In the genomic region with DNA sequence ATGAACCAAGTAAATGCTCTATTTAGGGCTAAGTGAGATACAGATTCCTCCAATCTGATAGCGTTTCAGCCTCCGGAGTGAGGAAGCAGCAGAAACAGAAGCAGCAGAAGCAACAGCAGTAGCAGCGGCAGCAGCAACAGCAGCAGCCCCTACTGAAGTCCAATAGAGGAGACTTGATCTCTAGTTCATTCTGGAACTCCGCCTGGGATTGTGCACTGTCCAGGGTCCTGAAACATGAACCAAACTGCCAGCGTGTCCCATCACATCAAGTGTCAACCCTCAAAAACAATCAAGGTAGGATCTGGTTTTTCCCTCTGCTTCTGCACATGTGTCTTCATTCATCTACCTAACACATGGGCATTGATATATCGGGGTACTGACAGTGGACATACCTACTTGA, we compare ENCODE assay signal across 11 cellular contexts. TPM values are rescaled to one million over a fixed set of nuclear protein-coding genes. Genes with fewer than 3 reads are reported as not detected.
DNase-seq lines count a peak whose midpoint lies in the region; ATAC-seq, FAIRE-seq and TF ChIP-seq lines count a peak whose summit lies in the region.
"Had no signal": no experiment of that assay in that cellular context is flagged by ENCODE, and none has a peak within 500 bp of the region (broad histone marks: within the 10 kb centered on the region; RNA-seq: fewer than 3 reads in every experiment).

Gene DPP10, plus strand, starts transcription at position 97 of the 400 bp plus-strand sequence.

- H3K4me1 ChIP-seq in K562 (replicated peaks in 1 of 2; ENCODE audit: control insufficient read depth in 2 of 2, insufficient read depth in 2 of 2, low read length in 2 of 2): no peaks in the 10 kb centered on the region
- no peaks in the 10 kb centered on the region for H3K4me1 ChIP-seq in mucosa of descending colon (ENCODE audit: low read depth)
- no peaks in the 10 kb centered on the region for H3K4me1 ChIP-seq in stomach
- H3K4me1 ChIP-seq in smooth muscle cell (ENCODE audit: low read depth): no peaks in the 10 kb centered on the region

- H3K27ac ChIP-seq in K562 (ENCODE audit: extremely low read depth, low read depth, low read length): no peak within 1 kb of the TSS
- no peak within 1 kb of the TSS for H3K27ac ChIP-seq in stomach
- no peak within 1 kb of the TSS for H3K27ac ChIP-seq in smooth muscle cell (ENCODE audit: low read depth)

- H4K20me1 ChIP-seq in K562 (replicated peaks; ENCODE audit: control insufficient read depth, insufficient read depth, low read length): no peaks in the 10 kb centered on the region
- H4K20me1 ChIP-seq in smooth muscle cell (ENCODE audit: low read depth): no peaks in the 10 kb centered on the region

- TF ChIP-seq CTCF in GM12865 (IDR thresholded peaks at IDR 0.05; ENCODE audit: insufficient read depth, low read depth, low read length, missing control alignments) (no peak), K562 (IDR thresholded peaks at IDR 0.05 in 2 of 3, conservative IDR thresholded peaks at IDR 0.05 in 1 of 3; ENCODE audit: insufficient read depth in 2 of 3, low read depth in 1 of 3, low read length in 3 of 3) (no peak), mucosa of descending colon (IDR thresholded peaks at IDR 0.05) (no peak), stomach (IDR thresholded peaks at IDR 0.05) (no peak), smooth muscle cell (IDR thresholded peaks at IDR 0.05; ENCODE audit: borderline replicate concordance, insufficient read depth, poor library complexity, severe bottlenecking) (no peak)

- no peak within 1 kb of the TSS for H3K4me3 Mint-ChIP-seq in activated T-helper 2 cell treated with anti-CD3 and anti-CD28 coated beads, Interferon-gamma antibody, Interleukin-2, Interleukin-4, amounts not matched to agents 10 μg/mL and 5 μg/mL and 100 μg/mL, durations not matched to agents 14 hours and 24 hours and 36 hours (ENCODE audit: low read depth)

- no peaks in the 10 kb centered on the region for H3F3A ChIP-seq in smooth muscle cell (ENCODE audit: low read depth)

- H3K36me3 Mint-ChIP-seq in activated T-helper 2 cell treated with anti-CD3 and anti-CD28 coated beads, Interferon-gamma antibody, Interleukin-2, Interleukin-4, amounts not matched to agents 10 μg/mL and 5 μg/mL and 100 μg/mL, durations not matched to agents 14 hours and 24 hours and 36 hours (ENCODE audit: low read depth): no peaks in the 10 kb centered on the region

- H3K4me2 ChIP-seq in K562 (ENCODE audit: insufficient read depth, low read length) (no peak within 1 kb of the TSS), smooth muscle cell (no peak within 1 kb of the TSS)

- TF ChIP-seq RAD21 in K562 (CRISPR knock-in tag; conservative IDR thresholded peaks at IDR 0.05 in 1 of 2, IDR thresholded peaks at IDR 0.05 in 1 of 2): no peak

- no peaks in the 10 kb centered on the region for H3K9me1 ChIP-seq in K562 (ENCODE audit: control insufficient read depth, insufficient read depth, low read length)

- no peaks in the 10 kb centered on the region for H3K9me3 ChIP-seq in K562 (replicated peaks; ENCODE audit: control insufficient read depth, insufficient read depth, low read depth, low read length)
- no peaks in the 10 kb centered on the region for H3K9me3 ChIP-seq in mucosa of descending colon
- no peaks in the 10 kb centered on the region for H3K9me3 ChIP-seq in stomach
- H3K9me3 ChIP-seq in smooth muscle cell (replicated peaks; ENCODE audit: low read depth): no peaks in the 10 kb centered on the region

- H3K27me3 ChIP-seq in K562 (ENCODE audit: control insufficient read depth in 2 of 2, insufficient read depth in 2 of 2, low read length in 2 of 2): no peaks in the 10 kb centered on the region
- H3K27me3 ChIP-seq in stomach: peaks cover 0 to 5% (median 0%) of the 10 kb centered on the region in 3 donors
- H3K27me3 ChIP-seq in smooth muscle cell (ENCODE audit: low read depth): no peaks in the 10 kb centered on the region

- no peaks in the 10 kb centered on the region for H3K79me2 ChIP-seq in K562 (ENCODE audit: control insufficient read depth, insufficient read depth, low read length)
- no peaks in the 10 kb centered on the region for H3K79me2 ChIP-seq in smooth muscle cell (ENCODE audit: low read depth)

- DNase-seq in GM12865 (ENCODE audit: low read depth) (peak; percentile 5), Kasumi-1 (lab: John Stamatoyannopoulos, UW) (peak; percentile 41 to 49), K562 (ENCODE audit: extremely low read depth in 1 of 4, low spot score in 3 of 4) (peak in 3 of 4 experiments; percentile 3 to 8 (median 7)), mucosa of descending colon (peak in 2 of 3 donors; percentile 32 to 61), stomach (no peak), smooth muscle cell (lab: John Stamatoyannopoulos, UW; ENCODE audit: unreplicated experiment) (no peak)
- no peak for DNase-seq in activated T-helper 2 cell treated with anti-CD3 and anti-CD28 coated beads, Interferon-gamma antibody, Interleukin-2, Interleukin-4, amounts not matched to agents 10 μg/mL and 5 μg/mL and 100 μg/mL, durations not matched to agents 14 hours and 24 hours and 36 hours (ENCODE audit: low spot score)
- DNase-seq: NCI-H774 had no signal

- H3K4me1 Mint-ChIP-seq in activated T-helper 2 cell treated with anti-CD3 and anti-CD28 coated beads, Interferon-gamma antibody, Interleukin-2, Interleukin-4, amounts not matched to agents 10 μg/mL and 5 μg/mL and 100 μg/mL, durations not matched to agents 14 hours and 24 hours and 36 hours (ENCODE audit: low read depth): no peaks in the 10 kb centered on the region

- TF ChIP-seq EP300 in K562 (IDR thresholded peaks at IDR 0.05; ENCODE audit: low read length): no peak
- no peak for TF ChIP-seq EP300 in stomach (IDR thresholded peaks at IDR 0.05)

- FAIRE-seq in K562 (lab: Jason Lieb, UNC): no peak
- FAIRE-seq: G401.6 had no signal

- H3K9me3 Mint-ChIP-seq in activated T-helper 2 cell treated with anti-CD3 and anti-CD28 coated beads, Interferon-gamma antibody, Interleukin-2, Interleukin-4, amounts not matched to agents 10 μg/mL and 5 μg/mL and 100 μg/mL, durations not matched to agents 14 hours and 24 hours and 36 hours: no peaks in the 10 kb centered on the region

- ATAC-seq in K562 (no peak), mucosa of descending colon (peak; percentile 50), GM19455 (IDR thresholded peaks at IDR 0.05; ENCODE audit: unreplicated experiment) (no peak)

- BruUV-seq in K562 (replicated peaks; lab: Mats Ljungman, UMichigan): no TSS peak

- H3K36me3 ChIP-seq in K562 (ENCODE audit: control insufficient read depth, insufficient read depth, low read length) (no peaks in the 10 kb centered on the region), mucosa of descending colon (ENCODE audit: low read depth) (no peaks in the 10 kb centered on the region), stomach (no peaks in the 10 kb centered on the region), smooth muscle cell (ENCODE audit: low read depth) (no peaks in the 10 kb centered on the region)

- intact Hi-C loops in K562 (cut with micrococcal nuclease) (no loop called here), mucosa of descending colon (cut with DNase I, micrococcal nuclease) (no loop called here), stomach (cut with DNase I; ENCODE audit: low total_unique reads) (no loop called here)
- intact Hi-C loops in activated T-helper 2 cell treated with anti-CD3 and anti-CD28 coated beads, Interferon-gamma antibody, Interleukin-2, Interleukin-4, amounts not matched to agents 10 μg/mL and 5 μg/mL and 100 μg/mL, durations not matched to agents 14 hours and 24 hours and 36 hours (cut with micrococcal nuclease): no loop called here

- H2AFZ ChIP-seq in K562 (ENCODE audit: low read depth, low read length) (no peak within 1 kb of the TSS), smooth muscle cell (ENCODE audit: low read depth) (no peak within 1 kb of the TSS)

- CTCF ChIA-PET in K562 (lab: Yijun Ruan, JAX; ENCODE audit: low intra/inter-chr PET ratio): no interaction called here

- H3K4me3 ChIP-seq in GM12865 (ENCODE audit: low read depth, low read length): no peak within 1 kb of the TSS
- H3K4me3 ChIP-seq in K562: no peak within 1 kb of the TSS
- no peak within 1 kb of the TSS for H3K4me3 ChIP-seq in mucosa of descending colon
- H3K4me3 ChIP-seq in stomach: no peak within 1 kb of the TSS
- no peak within 1 kb of the TSS for H3K4me3 ChIP-seq in smooth muscle cell

- in situ Hi-C loops in K562 (cut with MboI): no loop called here

- H3K27ac Mint-ChIP-seq in activated T-helper 2 cell treated with anti-CD3 and anti-CD28 coated beads, Interferon-gamma antibody, Interleukin-2, Interleukin-4, amounts not matched to agents 10 μg/mL and 5 μg/mL and 100 μg/mL, durations not matched to agents 14 hours and 24 hours and 36 hours: no peak within 1 kb of the TSS

- 0% methylated on average over 6 of the region's 6 CpGs for WGBS in K562 (ENCODE audit: insufficient coverage, low coverage, missing lambda C conversion rate)
- WGBS in stomach, 5 donors: 12 to 24% (median 13%) methylated on average over 6 of the region's 6 CpGs
- WGBS in smooth muscle cell (ENCODE audit: low lambda C conversion rate): 20% methylated on average over 6 of the region's 6 CpGs

- no peak within 1 kb of the TSS for H3K9ac ChIP-seq in K562 (ENCODE audit: insufficient read depth in 1 of 2, low read depth in 2 of 2, low read length in 2 of 2)
- no peak within 1 kb of the TSS for H3K9ac ChIP-seq in smooth muscle cell (ENCODE audit: low read depth)

- H3K27me3 Mint-ChIP-seq in activated T-helper 2 cell treated with anti-CD3 and anti-CD28 coated beads, Interferon-gamma antibody, Interleukin-2, Interleukin-4, amounts not matched to agents 10 μg/mL and 5 μg/mL and 100 μg/mL, durations not matched to agents 14 hours and 24 hours and 36 hours (ENCODE audit: low read depth): no peaks in the 10 kb centered on the region

- POLR2A ChIA-PET in K562 (lab: Yijun Ruan, JAX): no interaction called here

- TF ChIP-seq POLR2A in K562 (conservative IDR thresholded peaks at IDR 0.05) (no peak), stomach (IDR thresholded peaks at IDR 0.05) (no peak)

RNA-seq across cellular contexts. Expression of gene DPP10, which starts in this region (rescaled TPM):
- total RNA-seq in K562 (2011; cell fraction: chromatin; rRNA removed; ENCODE audit: low replicate concordance): not detected in 2 replicates
- not detected in 2 replicates for total RNA-seq in K562 (2011; cell fraction: nucleolus; rRNA removed)
- total RNA-seq in K562 (2011; cell fraction: nucleoplasm; rRNA removed): not detected in 2 replicates
- total RNA-seq in K562 (2014; rRNA removed) (not detected in 2 replicates), K562 (2014; rRNA removed; fragmentation: Illumina TruSeq; extraction: Trizol) (not detected in 2 replicates), K562 (2015; rRNA removed; fragmentation: Illumina TruSeq; extraction: Trizol) (not detected in 2 replicates), K562 (2021) (not detected in 2 replicates), mucosa of descending colon (10 to 100 TPM in 1 of 3 donors, 1 to 10 TPM in 2; 6.3 to 12.2 (median 6.9) TPM), stomach (10 to 100 TPM in 2 of 5 donors, 1 to 10 TPM in 2, not detected in 1; 2.0 to 15.6 (median 8.7) TPM), smooth muscle cell (2.6 and 3.6 TPM in 2 replicates)
- polyA plus RNA-seq in K562 (2011; rRNA removed) (not detected in 2 replicates), K562 (2014; fragmentation: Illumina TruSeq; extraction: Trizol) (not detected in 2 replicates), K562 (2014; fragmentation: Nextera tagmentation; extraction: Ambion mirVana) (not detected), K562 (2014; rRNA removed) (not detected in 2 replicates), stomach (1 to 10 TPM in 1 of 3 donors, under 1 TPM in 2; 0.18 to 1.1 (median 0.56) TPM), smooth muscle cell (1.2 TPM in 1 of 2 replicates, not detected in the other)
- not detected in 2 replicates for polyA plus RNA-seq in K562 (2011; cell fraction: cytosol; rRNA removed)
- not detected in 2 replicates for polyA plus RNA-seq in K562 (2011; cell fraction: nucleus; rRNA removed)
- polyA plus RNA-seq in K562 (2012): not detected in 2 replicates
- polyA minus RNA-seq in K562 (2011; rRNA and poly(A)+ RNA removed): not detected in 2 replicates
- not detected in 2 replicates for polyA minus RNA-seq in K562 (2011; cell fraction: cytosol; rRNA and poly(A)+ RNA removed)
- polyA minus RNA-seq in K562 (2011; cell fraction: nucleus; rRNA and poly(A)+ RNA removed): not detected in 2 replicates
- not detected in 2 replicates for total RNA-seq in activated T-helper 2 cell treated with anti-CD3 and anti-CD28 coated beads, Interferon-gamma antibody, Interleukin-2, Interleukin-4, amounts not matched to agents 10 μg/mL and 5 μg/mL and 100 μg/mL, durations not matched to agents 14 hours and 24 hours and 36 hours
- total RNA-seq: pulmonary artery endothelial cell had no signal

Comparison
In these comparisons a context has a peak if more than half of its experiments do, and no peak if none do; other contexts are left out.
1. Peak in DNase-seq in K562; RNA of the gene not detected or under 1 TPM.
2. DNase-seq: peak in GM12865 (single experiment), Kasumi-1 (2 of 2) and mucosa of descending colon (2 of 3); none in activated T-helper 2 cell treated with anti-CD3 and anti-CD28 coated beads, Interferon-gamma antibody, Interleukin-2, Interleukin-4, amounts not matched to agents 10 μg/mL and 5 μg/mL and 100 μg/mL, durations not matched to agents 14 hours and 24 hours and 36 hours (single experiment), stomach (single experiment) and smooth muscle cell (single experiment).